Comparison of ENCODE assay signal across 16 cellular contexts in the genomic region with DNA sequence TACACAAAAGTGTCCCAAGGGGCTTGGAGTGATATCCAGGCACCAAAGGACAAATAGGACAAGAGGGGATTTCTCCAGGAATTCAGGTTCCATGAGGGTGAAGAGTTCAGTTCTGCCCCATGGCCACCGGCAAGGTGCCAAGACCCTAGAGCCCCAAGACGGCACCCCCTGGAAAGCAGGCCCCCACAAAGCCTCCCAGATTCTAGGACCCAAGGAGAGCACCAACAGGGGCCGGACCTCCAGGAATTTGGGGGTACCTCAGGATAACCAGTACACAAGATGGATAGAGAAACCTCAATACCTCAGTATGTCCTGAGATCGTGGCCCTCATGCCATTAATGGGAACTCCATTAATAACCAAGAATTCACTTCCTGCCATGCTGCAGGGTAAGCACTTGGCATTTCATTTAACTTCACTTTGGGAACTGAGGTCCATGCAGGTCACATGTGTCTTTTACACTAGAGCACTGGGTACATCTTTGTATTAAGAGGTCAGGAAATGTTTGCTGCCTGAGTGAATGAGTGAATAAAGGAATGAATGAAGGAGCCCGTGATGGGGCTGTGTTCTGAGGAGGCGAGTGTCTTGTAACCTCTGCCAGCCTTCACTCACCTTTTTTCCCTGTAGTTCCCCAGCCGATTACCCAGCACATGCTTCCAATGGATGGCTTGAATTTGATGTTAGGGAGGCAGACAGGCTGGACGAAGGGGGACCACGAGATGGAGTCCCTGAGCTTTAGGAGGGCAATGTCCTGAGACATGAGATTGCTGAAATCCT. TPM values are rescaled to one million over a fixed set of nuclear protein-coding genes. Genes with fewer than 3 reads are reported as not detected.
DNase-seq lines count a peak whose midpoint lies in the region; ATAC-seq and TF ChIP-seq lines count a peak whose summit lies in the region.
"Had no signal": no experiment of that assay in that cellular context is flagged by ENCODE, and none has a peak within 500 bp of the region (broad histone marks: within the 10 kb centered on the region; RNA-seq: fewer than 3 reads in every experiment).

No MANE protein-coding gene starts in this region.

- intact Hi-C loops in posterior vena cava (cut with DNase I), result no loop called here

- no peak for DNase-seq in GM10266 (ENCODE audit: extremely low spot score)
- peak; percentile 9 for DNase-seq in NB4 (ENCODE audit: low read depth)
- DNase-seq in epithelial cell of esophagus (ENCODE audit: low read depth), result peak; percentile 9
- DNase-seq in posterior vena cava (ENCODE audit: low spot score), result peak; percentile 47
- no peak for DNase-seq in HUDEP-2 (lab: John Stamatoyannopoulos, UW; ENCODE audit: unreplicated experiment in 76 of 76)
- DNase-seq in NCI-H82 treated with DMSO at 0.1 percent for 48 hours (lab: John Stamatoyannopoulos, UW; ENCODE audit: unreplicated experiment), result no peak
- DNase-seq: CD4-positive, alpha-beta memory T cell; hippocampal formation; NCI-H1930; NCI-H524; RPMI8226; tibial artery had no signal

- H3K4me3 ChIP-seq in NB4 (ENCODE audit: low read depth, low read length), result no peak overlapping the region
- no peak overlapping the region for H3K4me3 ChIP-seq in epithelial cell of esophagus (ENCODE audit: low read length)
- H3K4me3 ChIP-seq: tibial artery had no signal

- TF ChIP-seq CTCF in GM10266 (IDR thresholded peaks at IDR 0.05; ENCODE audit: control insufficient read depth, insufficient read depth, low read depth, missing control alignments) (peak; percentile 5), NB4 (IDR thresholded peaks at IDR 0.05; ENCODE audit: low read depth, low read length) (no peak), epithelial cell of esophagus (IDR thresholded peaks at IDR 0.05; ENCODE audit: insufficient read depth, low read depth, low read length, missing control alignments) (no peak)

- TF ChIP-seq POLR2A in NB4 (IDR thresholded peaks at IDR 0.05; ENCODE audit: extremely low read depth, insufficient read length), result no peak

- no peak for ATAC-seq in HG02938 (IDR thresholded peaks at IDR 0.05; ENCODE audit: unreplicated experiment)
- ATAC-seq: naive thymus-derived CD4-positive, alpha-beta T cell had no signal

RNA-seq across cellular contexts. Expression of a gene that starts 15.5 kb away (rescaled TPM):
- total RNA-seq in posterior vena cava, result not detected
- total RNA-seq: CD4-positive, alpha-beta memory T cell; epithelial cell of proximal tubule; renal cortical epithelial cell had no signal

RNA-seq across cellular contexts. Expression of a gene that starts 32.0 kb away (rescaled TPM):
- 1 to 10 TPM; 1.4 TPM for total RNA-seq in posterior vena cava
- total RNA-seq: epithelial cell of proximal tubule had no signal

RNA-seq across cellular contexts. Expression of a gene that starts 39.7 kb away (rescaled TPM):
- total RNA-seq in posterior vena cava, result 10 to 100 TPM; 12.1 to 12.5 TPM

Comparison
In these comparisons a context has a peak if more than half of its experiments do, and no peak if none do; other contexts are left out.
1. DNase-seq: peak in NB4 (single experiment), epithelial cell of esophagus (single experiment) and posterior vena cava (single experiment); none in GM10266 (single experiment), HUDEP-2 (0 of 76) and NCI-H82 treated with DMSO at 0.1 percent for 48 hours (single experiment).